1 cellular context compared by ENCODE assay signal in the genomic region with DNA sequence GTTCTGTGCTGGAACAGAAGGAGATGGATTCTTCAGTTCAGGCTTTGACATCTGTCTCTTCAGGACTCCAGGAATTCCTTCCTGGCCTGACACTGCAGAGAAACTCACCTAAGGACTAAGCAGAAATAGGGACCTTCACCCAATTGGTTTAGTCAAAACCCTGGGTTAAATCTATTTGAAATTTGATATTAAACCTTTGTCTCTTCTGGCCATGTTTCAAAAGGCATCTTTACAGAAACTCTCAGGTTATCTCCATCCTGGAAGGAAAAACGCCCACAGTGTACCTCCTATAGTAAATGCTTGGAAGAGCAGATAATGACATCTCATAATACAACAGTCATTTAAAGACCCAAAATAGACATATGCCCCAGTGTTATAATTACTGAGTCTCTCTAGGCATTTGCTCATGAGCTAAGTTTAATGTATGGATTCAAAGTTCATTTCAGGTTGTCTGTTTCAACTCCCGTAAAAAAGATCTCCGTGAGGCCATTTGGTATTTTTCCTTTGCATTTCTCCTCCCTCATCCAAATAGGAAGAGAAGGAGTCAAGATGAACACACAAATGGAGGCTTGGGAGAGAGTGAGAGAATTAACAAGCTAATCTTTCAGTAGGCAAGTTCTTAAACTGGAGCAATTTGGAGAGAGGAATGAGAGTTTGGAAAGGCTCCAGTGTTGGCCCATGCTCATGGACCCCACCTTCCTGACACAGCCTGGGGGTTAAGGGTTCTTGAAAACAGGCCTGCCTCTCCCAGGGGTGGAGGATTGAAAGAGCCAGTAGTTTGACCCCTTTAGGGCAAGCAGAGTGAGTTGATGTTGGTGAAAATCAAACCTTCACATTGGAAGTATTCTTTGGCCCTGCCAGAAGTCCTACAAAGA.
A peak's percentile ranks its signal among the peaks of the same experiment; 100 is the strongest.
TF ChIP-seq lines count a peak whose summit lies in the region.

No MANE protein-coding gene starts in this region.

TF ChIP-seq in HEK293, 187 proteins besides CTCF, POLR2A, EP300 and RAD21 (continued from another document and continues in another):
- TF ChIP-seq, protein P1, sequence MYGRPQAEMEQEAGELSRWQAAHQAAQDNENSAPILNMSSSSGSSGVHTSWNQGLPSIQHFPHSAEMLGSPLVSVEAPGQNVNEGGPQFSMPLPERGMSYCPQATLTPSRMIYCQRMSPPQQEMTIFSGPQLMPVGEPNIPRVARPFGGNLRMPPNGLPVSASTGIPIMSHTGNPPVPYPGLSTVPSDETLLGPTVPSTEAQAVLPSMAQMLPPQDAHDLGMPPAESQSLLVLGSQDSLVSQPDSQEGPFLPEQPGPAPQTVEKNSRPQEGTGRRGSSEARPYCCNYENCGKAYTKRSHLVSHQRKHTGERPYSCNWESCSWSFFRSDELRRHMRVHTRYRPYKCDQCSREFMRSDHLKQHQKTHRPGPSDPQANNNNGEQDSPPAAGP (tag by site-specific recombination; IDR thresholded peaks at IDR 0.05) = 0 out of 2 replicates have a peak, but pooled peaks have one; percentile 28
- TF ChIP-seq GLIS2 (tag by site-specific recombination; IDR thresholded peaks at IDR 0.05) = no peak
- TF ChIP-seq EGR2 (tag by site-specific recombination; IDR thresholded peaks at IDR 0.05; ENCODE audit: low read depth) = no peak
- TF ChIP-seq ZNF639 (tag by site-specific recombination; IDR thresholded peaks at IDR 0.05) = no peak
- TF ChIP-seq ZNF518A (tag by site-specific recombination; conservative IDR thresholded peaks at IDR 0.05; ENCODE audit: low read depth) = no peak
- peak; percentile 46 for TF ChIP-seq FEZF1 (tag by site-specific recombination; IDR thresholded peaks at IDR 0.05)
- peak; percentile 59; the same call in 1 of the 2 replicates for TF ChIP-seq SP7 (tag by site-specific recombination; IDR thresholded peaks at IDR 0.05)
- TF ChIP-seq ZIC2 (tag by site-specific recombination; IDR thresholded peaks at IDR 0.05) = no peak
- TF ChIP-seq PRDM1 (tag by site-specific recombination; IDR thresholded peaks at IDR 0.05) = peak; percentile 65
- no peak for TF ChIP-seq ZNF843 (tag by site-specific recombination; IDR thresholded peaks at IDR 0.05)
- TF ChIP-seq KLF1 (tag by site-specific recombination; IDR thresholded peaks at IDR 0.05) = peak; percentile 66; the same call in 1 of the 2 replicates
- no peak for TF ChIP-seq AEBP2 (tag by site-specific recombination; IDR thresholded peaks at IDR 0.05; ENCODE audit: borderline replicate concordance)
- no peak for TF ChIP-seq SCRT1 (tag by site-specific recombination; IDR thresholded peaks at IDR 0.05; ENCODE audit: borderline replicate concordance)
- no peak for TF ChIP-seq ZNF274 (IDR thresholded peaks at IDR 0.05; ENCODE audit: low read length)
- TF ChIP-seq ZNF274 (tag by site-specific recombination; IDR thresholded peaks at IDR 0.05; ENCODE audit: borderline replicate concordance) = no peak
- no peak for TF ChIP-seq ZNF792 (tag by site-specific recombination; IDR thresholded peaks at IDR 0.05)
- peak; percentile 39 for TF ChIP-seq ZNF335 (tag by site-specific recombination; conservative IDR thresholded peaks at IDR 0.05)
- no peak for TF ChIP-seq ZNF138 (tag by site-specific recombination; IDR thresholded peaks at IDR 0.05; ENCODE audit: borderline replicate concordance)
- TF ChIP-seq HOXC10 (CRISPR knock-in tag; IDR thresholded peaks at IDR 0.05) = no peak
- TF ChIP-seq ZSCAN18 (tag by site-specific recombination; IDR thresholded peaks at IDR 0.05) = no peak
- TF ChIP-seq ZBTB11 (tag by site-specific recombination; conservative IDR thresholded peaks at IDR 0.05; ENCODE audit: low read depth) = no peak
- TF ChIP-seq GLI4 (tag by site-specific recombination; IDR thresholded peaks at IDR 0.05) = no peak
- no peak for TF ChIP-seq KLF10 (tag by site-specific recombination; IDR thresholded peaks at IDR 0.05)
- TF ChIP-seq, protein P2, sequence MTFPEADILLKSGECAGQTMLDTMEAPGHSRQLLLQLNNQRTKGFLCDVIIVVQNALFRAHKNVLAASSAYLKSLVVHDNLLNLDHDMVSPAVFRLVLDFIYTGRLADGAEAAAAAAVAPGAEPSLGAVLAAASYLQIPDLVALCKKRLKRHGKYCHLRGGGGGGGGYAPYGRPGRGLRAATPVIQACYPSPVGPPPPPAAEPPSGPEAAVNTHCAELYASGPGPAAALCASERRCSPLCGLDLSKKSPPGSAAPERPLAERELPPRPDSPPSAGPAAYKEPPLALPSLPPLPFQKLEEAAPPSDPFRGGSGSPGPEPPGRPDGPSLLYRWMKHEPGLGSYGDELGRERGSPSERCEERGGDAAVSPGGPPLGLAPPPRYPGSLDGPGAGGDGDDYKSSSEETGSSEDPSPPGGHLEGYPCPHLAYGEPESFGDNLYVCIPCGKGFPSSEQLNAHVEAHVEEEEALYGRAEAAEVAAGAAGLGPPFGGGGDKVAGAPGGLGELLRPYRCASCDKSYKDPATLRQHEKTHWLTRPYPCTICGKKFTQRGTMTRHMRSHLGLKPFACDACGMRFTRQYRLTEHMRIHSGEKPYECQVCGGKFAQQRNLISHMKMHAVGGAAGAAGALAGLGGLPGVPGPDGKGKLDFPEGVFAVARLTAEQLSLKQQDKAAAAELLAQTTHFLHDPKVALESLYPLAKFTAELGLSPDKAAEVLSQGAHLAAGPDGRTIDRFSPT (tag by site-specific recombination; IDR thresholded peaks at IDR 0.05) = no peak
- TF ChIP-seq, protein P3, sequence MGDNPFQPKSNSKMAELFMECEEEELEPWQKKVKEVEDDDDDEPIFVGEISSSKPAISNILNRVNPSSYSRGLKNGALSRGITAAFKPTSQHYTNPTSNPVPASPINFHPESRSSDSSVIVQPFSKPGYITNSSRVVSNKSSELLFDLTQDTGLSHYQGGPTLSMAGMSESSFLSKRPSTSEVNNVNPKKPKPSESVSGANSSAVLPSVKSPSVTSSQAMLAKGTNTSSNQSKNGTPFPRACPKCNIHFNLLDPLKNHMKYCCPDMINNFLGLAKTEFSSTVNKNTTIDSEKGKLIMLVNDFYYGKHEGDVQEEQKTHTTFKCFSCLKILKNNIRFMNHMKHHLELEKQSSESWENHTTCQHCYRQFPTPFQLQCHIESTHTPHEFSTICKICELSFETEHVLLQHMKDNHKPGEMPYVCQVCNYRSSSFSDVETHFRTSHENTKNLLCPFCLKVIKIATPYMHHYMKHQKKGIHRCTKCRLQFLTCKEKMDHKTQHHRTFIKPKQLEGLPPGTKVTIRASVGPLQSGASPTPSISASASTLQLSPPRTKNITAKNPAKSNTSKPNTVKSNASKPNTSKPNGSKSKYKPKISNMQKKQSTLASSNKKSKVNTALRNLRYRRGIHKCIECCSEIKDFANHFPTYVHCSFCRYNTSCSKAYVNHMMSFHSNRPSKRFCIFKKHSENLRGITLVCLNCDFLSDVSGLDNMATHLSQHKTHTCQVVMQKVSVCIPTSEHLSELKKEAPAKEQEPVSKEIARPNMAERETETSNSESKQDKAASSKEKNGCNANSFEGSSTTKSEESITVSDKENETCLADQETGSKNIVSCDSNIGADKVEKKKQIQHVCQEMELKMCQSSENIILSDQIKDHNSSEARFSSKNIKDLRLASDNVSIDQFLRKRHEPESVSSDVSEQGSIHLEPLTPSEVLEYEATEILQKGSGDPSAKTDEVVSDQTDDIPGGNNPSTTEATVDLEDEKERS (tag by site-specific recombination; IDR thresholded peaks at IDR 0.05) = no peak
- no peak for TF ChIP-seq OVOL3 (tag by site-specific recombination; IDR thresholded peaks at IDR 0.05)
- no peak; the same call in 1 of the 2 replicates for TF ChIP-seq ZNF654 (tag by site-specific recombination; IDR thresholded peaks at IDR 0.05; ENCODE audit: low read depth)
- TF ChIP-seq ZNF623 (tag by site-specific recombination; IDR thresholded peaks at IDR 0.05) = no peak
- TF ChIP-seq ZNF404 (tag by site-specific recombination; IDR thresholded peaks at IDR 0.05) = no peak
- TF ChIP-seq ZNF16 (tag by site-specific recombination; IDR thresholded peaks at IDR 0.05; ENCODE audit: low read depth) = no peak
- TF ChIP-seq ZNF2 (tag by site-specific recombination; IDR thresholded peaks at IDR 0.05) = no peak
